ENCODE assay signal across 1 cellular context in the genomic region with DNA sequence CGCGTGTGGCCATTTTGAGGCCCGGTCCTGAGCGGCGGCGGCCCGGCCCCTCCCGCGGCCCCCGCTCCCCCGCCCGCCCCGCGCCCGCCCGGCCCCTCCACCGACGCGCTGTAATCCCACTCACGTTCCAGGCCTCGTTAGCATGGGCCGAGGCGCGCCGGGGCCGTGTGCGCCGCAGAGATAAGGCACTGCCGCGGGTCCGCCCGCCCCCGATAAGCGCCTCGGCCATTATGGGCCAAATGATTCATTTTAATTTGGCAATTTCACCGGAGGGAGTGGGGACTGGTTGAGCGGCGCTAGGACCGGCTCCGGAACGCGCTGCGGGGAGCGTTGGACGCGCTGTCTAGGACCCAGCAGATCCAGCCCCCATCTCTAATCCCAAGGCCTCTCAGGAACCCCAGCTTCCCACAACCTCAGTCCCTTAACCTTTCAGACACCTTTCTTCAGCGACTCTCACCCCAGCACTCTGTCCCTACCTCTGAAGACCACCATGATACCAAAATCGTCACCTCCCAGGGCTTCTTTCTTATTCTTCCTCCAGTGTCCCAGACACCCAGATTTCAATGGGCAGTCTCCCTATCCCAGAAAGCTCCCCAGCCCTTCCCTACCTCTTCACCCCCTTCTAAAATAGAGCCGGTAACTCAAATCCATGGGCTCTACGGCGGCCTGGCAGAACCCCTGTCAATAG.
TF ChIP-seq lines count a peak whose summit lies in the region.

Gene TAL1, minus strand, starts transcription at position 39 of the 688 bp plus-strand sequence. CDS start 6,337 bp downstream, outside the sequence.

TF ChIP-seq in K562, 482 proteins besides CTCF, POLR2A, EP300 and RAD21 (continued from another document and continues in another):
- TF ChIP-seq SLC30A9 (CRISPR knock-in tag; IDR thresholded peaks at IDR 0.05) (no peak), MEF2D (tag; conservative IDR thresholded peaks at IDR 0.05; ENCODE audit: low read depth) (0 out of 2 replicates have a peak, but pooled peaks have one; percentile 14), HNRNPH1 (optimal IDR thresholded peaks at IDR 0.05; ENCODE audit: low read depth, low read length) (no peak), KHSRP (IDR thresholded peaks at IDR 0.05) (peak; percentile 83), ZNF79 (CRISPR knock-in tag; IDR thresholded peaks at IDR 0.05; ENCODE audit: low read depth) (no peak), JUN (IDR thresholded peaks at IDR 0.05; ENCODE audit: borderline replicate concordance, low read depth, low read length) (peak; percentile 91), JUN (CRISPR knock-in tag; IDR thresholded peaks at IDR 0.05; ENCODE audit: borderline replicate concordance) (peak; percentile 60; the same call in 1 of the 2 replicates), POLR3A (IDR thresholded peaks at IDR 0.05; ENCODE audit: borderline replicate concordance, extremely low read depth, insufficient read depth, insufficient read length) (no peak), MAFG (tag; conservative IDR thresholded peaks at IDR 0.05) (no peak), ZNF644 (tag; IDR thresholded peaks at IDR 0.05; ENCODE audit: low read depth) (peak; percentile 86; the same call in 1 of the 2 replicates), CHAMP1 (IDR thresholded peaks at IDR 0.05) (peak; percentile 94), SIN3A (IDR thresholded peaks at IDR 0.05; ENCODE audit: borderline replicate concordance in 2 of 2, control insufficient read depth in 1 of 2, low read depth in 2 of 2, low read length in 2 of 2) (peak in 1 of 2 experiments; percentile 21; a peak in 3 of 4 replicates), HDGF (IDR thresholded peaks at IDR 0.05) (no peak), FOXA3 (CRISPR knock-in tag; conservative IDR thresholded peaks at IDR 0.05 in 1 of 2, IDR thresholded peaks at IDR 0.05 in 1 of 2) (no peak), SRSF7 (optimal IDR thresholded peaks at IDR 0.05; ENCODE audit: low read depth, low read length) (no peak), POLR2G (IDR thresholded peaks at IDR 0.05; ENCODE audit: low read depth, low read length) (no peak), LARP7 (IDR thresholded peaks at IDR 0.05) (peak; percentile 69), XRCC5 (IDR thresholded peaks at IDR 0.05; ENCODE audit: low read depth, low read length) (no peak), ZNF165 (CRISPR knock-in tag; IDR thresholded peaks at IDR 0.05; ENCODE audit: borderline replicate concordance) (no peak), ZNF311 (CRISPR knock-in tag; IDR thresholded peaks at IDR 0.05) (0 out of 2 replicates have a peak, but pooled peaks have one; percentile 52), HIVEP1 (CRISPR knock-in tag; IDR thresholded peaks at IDR 0.05) (no peak), MAZ (CRISPR knock-in tag; conservative IDR thresholded peaks at IDR 0.05 in 1 of 2, IDR thresholded peaks at IDR 0.05 in 1 of 2) (peak; percentile 96 to 97), HDAC1 (IDR thresholded peaks at IDR 0.05) (peak in 1 of 2 experiments; percentile 85; a peak in 2 of 4 replicates), ZBED1 (IDR thresholded peaks at IDR 0.05) (peak; percentile 92), U2AF1 (optimal IDR thresholded peaks at IDR 0.05; ENCODE audit: low read depth, low read length) (peak; percentile 37), DNMT1 (IDR thresholded peaks at IDR 0.05) (no peak), ZNF764 (CRISPR knock-in tag; IDR thresholded peaks at IDR 0.05; ENCODE audit: low read depth) (no peak), SMAD4 (CRISPR knock-in tag; conservative IDR thresholded peaks at IDR 0.05) (peak; percentile 98), MTA3 (IDR thresholded peaks at IDR 0.05; ENCODE audit: borderline replicate concordance) (peak; percentile 94), PCBP2 (IDR thresholded peaks at IDR 0.05; ENCODE audit: low read depth, low read length, poor library complexity, severe bottlenecking) (no peak), ZNF668 (CRISPR knock-in tag; IDR thresholded peaks at IDR 0.05) (no peak), ZNF217 (CRISPR knock-in tag; IDR thresholded peaks at IDR 0.05) (no peak), ZNF507 (tag; conservative IDR thresholded peaks at IDR 0.05) (no peak), ID3 (CRISPR knock-in tag; IDR thresholded peaks at IDR 0.05) (no peak), ID3 (tag; IDR thresholded peaks at IDR 0.05) (peak; percentile 73; the same call in 1 of the 2 replicates), PPARD (CRISPR knock-in tag; IDR thresholded peaks at IDR 0.05) (no peak), RFX7 (CRISPR knock-in tag; IDR thresholded peaks at IDR 0.05) (no peak), FOS (IDR thresholded peaks at IDR 0.05; ENCODE audit: extremely low read depth, insufficient read length) (peak; percentile 12), HMG20A (CRISPR knock-in tag; conservative IDR thresholded peaks at IDR 0.05) (no peak), ZKSCAN1 (IDR thresholded peaks at IDR 0.05; ENCODE audit: low read depth, low read length) (peak; percentile 94), SMARCA5 (IDR thresholded peaks at IDR 0.05) (no peak), RHOXF2B (CRISPR knock-in tag; conservative IDR thresholded peaks at IDR 0.05) (no peak), HCFC1 (IDR thresholded peaks at IDR 0.05; ENCODE audit: low read depth, low read length) (no peak), ZNF24 (IDR thresholded peaks at IDR 0.05) (peak; percentile 86; the same call in 1 of the 2 replicates), CCAR2 (IDR thresholded peaks at IDR 0.05; ENCODE audit: low read depth, low read length) (no peak), KAT7 (CRISPR knock-in tag; IDR thresholded peaks at IDR 0.05; ENCODE audit: borderline replicate concordance) (0 out of 2 replicates have a peak, but pooled peaks have one; percentile 1), GTF2E2 (tag; IDR thresholded peaks at IDR 0.05) (no peak), E2F3 (CRISPR knock-in tag; IDR thresholded peaks at IDR 0.05) (no peak), CTBP1 (IDR thresholded peaks at IDR 0.05; ENCODE audit: borderline replicate concordance) (peak; percentile 86), TBP (optimal IDR thresholded peaks at IDR 0.05; ENCODE audit: low read depth, low read length) (no peak), SFPQ (IDR thresholded peaks at IDR 0.05; ENCODE audit: low read depth, low read length) (no peak), PTBP1 (IDR thresholded peaks at IDR 0.05; ENCODE audit: low read depth, low read length) (no peak), SMARCE1 (IDR thresholded peaks at IDR 0.05) (peak; percentile 95), RBM25 (IDR thresholded peaks at IDR 0.05; ENCODE audit: low read depth, low read length, severe bottlenecking) (no peak), ARID1B (IDR thresholded peaks at IDR 0.05) (peak; percentile 100), CBX8 (IDR thresholded peaks at IDR 0.05; ENCODE audit: borderline replicate concordance, extremely low read depth, low read depth, low read length, poor library complexity, severe bottlenecking) (no peak), MTF1 (CRISPR knock-in tag; IDR thresholded peaks at IDR 0.05; ENCODE audit: borderline replicate concordance) (no peak), ZNF316 (IDR thresholded peaks at IDR 0.05) (no peak), GATA2 (CRISPR knock-in tag; IDR thresholded peaks at IDR 0.05) (peak; percentile 98), ZNF184 (CRISPR knock-in tag; IDR thresholded peaks at IDR 0.05) (no peak), TBL1XR1 (IDR thresholded peaks at IDR 0.05; ENCODE audit: low read length in 2 of 2) (peak; percentile 91 to 95)
- TF ChIP-seq, protein P1, sequence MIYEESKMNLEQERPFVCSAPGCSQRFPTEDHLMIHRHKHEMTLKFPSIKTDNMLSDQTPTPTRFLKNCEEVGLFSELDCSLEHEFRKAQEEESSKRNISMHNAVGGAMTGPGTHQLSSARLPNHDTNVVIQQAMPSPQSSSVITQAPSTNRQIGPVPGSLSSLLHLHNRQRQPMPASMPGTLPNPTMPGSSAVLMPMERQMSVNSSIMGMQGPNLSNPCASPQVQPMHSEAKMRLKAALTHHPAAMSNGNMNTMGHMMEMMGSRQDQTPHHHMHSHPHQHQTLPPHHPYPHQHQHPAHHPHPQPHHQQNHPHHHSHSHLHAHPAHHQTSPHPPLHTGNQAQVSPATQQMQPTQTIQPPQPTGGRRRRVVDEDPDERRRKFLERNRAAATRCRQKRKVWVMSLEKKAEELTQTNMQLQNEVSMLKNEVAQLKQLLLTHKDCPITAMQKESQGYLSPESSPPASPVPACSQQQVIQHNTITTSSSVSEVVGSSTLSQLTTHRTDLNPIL (CRISPR knock-in tag; IDR thresholded peaks at IDR 0.05) = no peak
- TF ChIP-seq, protein P2, sequence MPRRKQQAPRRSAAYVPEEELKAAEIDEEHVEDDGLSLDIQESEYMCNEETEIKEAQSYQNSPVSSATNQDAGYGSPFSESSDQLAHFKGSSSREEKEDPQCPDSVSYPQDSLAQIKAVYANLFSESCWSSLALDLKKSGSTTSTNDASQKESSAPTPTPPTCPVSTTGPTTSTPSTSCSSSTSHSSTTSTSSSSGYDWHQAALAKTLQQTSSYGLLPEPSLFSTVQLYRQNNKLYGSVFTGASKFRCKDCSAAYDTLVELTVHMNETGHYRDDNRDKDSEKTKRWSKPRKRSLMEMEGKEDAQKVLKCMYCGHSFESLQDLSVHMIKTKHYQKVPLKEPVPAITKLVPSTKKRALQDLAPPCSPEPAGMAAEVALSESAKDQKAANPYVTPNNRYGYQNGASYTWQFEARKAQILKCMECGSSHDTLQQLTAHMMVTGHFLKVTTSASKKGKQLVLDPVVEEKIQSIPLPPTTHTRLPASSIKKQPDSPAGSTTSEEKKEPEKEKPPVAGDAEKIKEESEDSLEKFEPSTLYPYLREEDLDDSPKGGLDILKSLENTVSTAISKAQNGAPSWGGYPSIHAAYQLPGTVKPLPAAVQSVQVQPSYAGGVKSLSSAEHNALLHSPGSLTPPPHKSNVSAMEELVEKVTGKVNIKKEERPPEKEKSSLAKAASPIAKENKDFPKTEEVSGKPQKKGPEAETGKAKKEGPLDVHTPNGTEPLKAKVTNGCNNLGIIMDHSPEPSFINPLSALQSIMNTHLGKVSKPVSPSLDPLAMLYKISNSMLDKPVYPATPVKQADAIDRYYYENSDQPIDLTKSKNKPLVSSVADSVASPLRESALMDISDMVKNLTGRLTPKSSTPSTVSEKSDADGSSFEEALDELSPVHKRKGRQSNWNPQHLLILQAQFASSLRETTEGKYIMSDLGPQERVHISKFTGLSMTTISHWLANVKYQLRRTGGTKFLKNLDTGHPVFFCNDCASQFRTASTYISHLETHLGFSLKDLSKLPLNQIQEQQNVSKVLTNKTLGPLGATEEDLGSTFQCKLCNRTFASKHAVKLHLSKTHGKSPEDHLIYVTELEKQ (CRISPR knock-in tag; IDR thresholded peaks at IDR 0.05) = no peak
- TF ChIP-seq, protein P3, sequence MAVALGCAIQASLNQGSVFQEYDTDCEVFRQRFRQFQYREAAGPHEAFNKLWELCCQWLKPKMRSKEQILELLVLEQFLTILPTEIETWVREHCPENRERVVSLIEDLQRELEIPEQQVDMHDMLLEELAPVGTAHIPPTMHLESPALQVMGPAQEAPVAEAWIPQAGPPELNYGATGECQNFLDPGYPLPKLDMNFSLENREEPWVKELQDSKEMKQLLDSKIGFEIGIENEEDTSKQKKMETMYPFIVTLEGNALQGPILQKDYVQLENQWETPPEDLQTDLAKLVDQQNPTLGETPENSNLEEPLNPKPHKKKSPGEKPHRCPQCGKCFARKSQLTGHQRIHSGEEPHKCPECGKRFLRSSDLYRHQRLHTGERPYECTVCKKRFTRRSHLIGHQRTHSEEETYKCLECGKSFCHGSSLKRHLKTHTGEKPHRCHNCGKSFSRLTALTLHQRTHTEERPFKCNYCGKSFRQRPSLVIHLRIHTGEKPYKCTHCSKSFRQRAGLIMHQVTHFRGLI (CRISPR knock-in tag; IDR thresholded peaks at IDR 0.05) = 0 out of 2 replicates have a peak, but pooled peaks have one; percentile 6
- TF ChIP-seq, protein P4, sequence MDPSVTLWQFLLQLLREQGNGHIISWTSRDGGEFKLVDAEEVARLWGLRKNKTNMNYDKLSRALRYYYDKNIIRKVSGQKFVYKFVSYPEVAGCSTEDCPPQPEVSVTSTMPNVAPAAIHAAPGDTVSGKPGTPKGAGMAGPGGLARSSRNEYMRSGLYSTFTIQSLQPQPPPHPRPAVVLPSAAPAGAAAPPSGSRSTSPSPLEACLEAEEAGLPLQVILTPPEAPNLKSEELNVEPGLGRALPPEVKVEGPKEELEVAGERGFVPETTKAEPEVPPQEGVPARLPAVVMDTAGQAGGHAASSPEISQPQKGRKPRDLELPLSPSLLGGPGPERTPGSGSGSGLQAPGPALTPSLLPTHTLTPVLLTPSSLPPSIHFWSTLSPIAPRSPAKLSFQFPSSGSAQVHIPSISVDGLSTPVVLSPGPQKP (CRISPR knock-in tag; IDR thresholded peaks at IDR 0.05) = no peak
